In genomic region chr18:77017355-77017754, GRCh38 we compare ENCODE assay signal across 18 cellular contexts.
"Had no signal": no experiment of that assay in that cellular context is flagged by ENCODE, and none has a peak within 500 bp of the region (broad histone marks: within the 10 kb centered on the region; RNA-seq: fewer than 3 reads in every experiment).

No MANE protein-coding gene starts in this region.

- H3K27ac Mint-ChIP-seq: activated B cell treated with CpG ODN at 0.5 μM for 24 hours; activated CD8-positive, alpha-beta T cell treated with anti-CD3 and anti-CD28 coated beads for 36 hours had no signal

- H3K27me3 Mint-ChIP-seq: activated B cell treated with CpG ODN at 0.5 μM for 24 hours; activated CD8-positive, alpha-beta memory T cell treated with anti-CD3 and anti-CD28 coated beads, Interleukin-2, amount 10 ng/mL, durations not matched to agents 7 days and 5 days; activated CD8-positive, alpha-beta T cell treated with anti-CD3 and anti-CD28 coated beads for 36 hours; naive B cell had no signal

- DNase-seq: activated B cell treated with CpG ODN at 0.5 μM for 24 hours; activated CD4-positive, alpha-beta T cell treated with anti-CD3 and anti-CD28 coated beads, Interleukin-2, amount 50 U/mL, for 1 hour; activated CD8-positive, alpha-beta memory T cell treated with anti-CD3 and anti-CD28 coated beads, Interleukin-2, amount 10 ng/mL, durations not matched to agents 7 days and 5 days; activated CD8-positive, alpha-beta T cell treated with anti-CD3 and anti-CD28 coated beads for 36 hours; activated naive CD4-positive, alpha-beta T cell; activated T-cell treated with anti-CD3 and anti-CD28 coated beads, Interleukin-2, amount 50 U/mL, for 48 hours; cortex of kidney; left cardiac atrium; mammary epithelial cell; naive B cell; right cardiac atrium; spleen; stimulated activated naive CD4-positive, alpha-beta T cell treated with Interleukin-2 at 50 U/mL for 16 hours; upper lobe of right lung had no signal

- H3K4me3 Mint-ChIP-seq: activated B cell treated with CpG ODN at 0.5 μM for 24 hours; activated CD8-positive, alpha-beta memory T cell treated with anti-CD3 and anti-CD28 coated beads, Interleukin-2, amount 10 ng/mL, durations not matched to agents 7 days and 5 days; activated CD8-positive, alpha-beta T cell treated with anti-CD3 and anti-CD28 coated beads for 36 hours; naive B cell; neural crest cell had no signal

- H3K27me3 ChIP-seq: spleen, upper lobe of right lung had no signal

- ATAC-seq: activated CD8-positive, alpha-beta memory T cell treated with anti-CD3 and anti-CD28 coated beads, Interleukin-2, amount 10 ng/mL, durations not matched to agents 7 days and 5 days; activated CD8-positive, alpha-beta T cell treated with anti-CD3 and anti-CD28 coated beads for 36 hours; activated naive CD4-positive, alpha-beta T cell treated with anti-CD3 and anti-CD28 coated beads, Interleukin-2, amount 50 U/mL, for 72 hours; esophagus mucosa; left cardiac atrium; right cardiac atrium; upper lobe of right lung had no signal

- H3K9me3 Mint-ChIP-seq: activated B cell treated with CpG ODN at 0.5 μM for 24 hours; activated CD8-positive, alpha-beta T cell treated with anti-CD3 and anti-CD28 coated beads for 36 hours had no signal

- H3K27ac ChIP-seq: spleen, thoracic aorta, upper lobe of right lung had no signal

- H3K4me3 ChIP-seq: spleen, thoracic aorta, upper lobe of right lung had no signal
